In the genomic region with DNA sequence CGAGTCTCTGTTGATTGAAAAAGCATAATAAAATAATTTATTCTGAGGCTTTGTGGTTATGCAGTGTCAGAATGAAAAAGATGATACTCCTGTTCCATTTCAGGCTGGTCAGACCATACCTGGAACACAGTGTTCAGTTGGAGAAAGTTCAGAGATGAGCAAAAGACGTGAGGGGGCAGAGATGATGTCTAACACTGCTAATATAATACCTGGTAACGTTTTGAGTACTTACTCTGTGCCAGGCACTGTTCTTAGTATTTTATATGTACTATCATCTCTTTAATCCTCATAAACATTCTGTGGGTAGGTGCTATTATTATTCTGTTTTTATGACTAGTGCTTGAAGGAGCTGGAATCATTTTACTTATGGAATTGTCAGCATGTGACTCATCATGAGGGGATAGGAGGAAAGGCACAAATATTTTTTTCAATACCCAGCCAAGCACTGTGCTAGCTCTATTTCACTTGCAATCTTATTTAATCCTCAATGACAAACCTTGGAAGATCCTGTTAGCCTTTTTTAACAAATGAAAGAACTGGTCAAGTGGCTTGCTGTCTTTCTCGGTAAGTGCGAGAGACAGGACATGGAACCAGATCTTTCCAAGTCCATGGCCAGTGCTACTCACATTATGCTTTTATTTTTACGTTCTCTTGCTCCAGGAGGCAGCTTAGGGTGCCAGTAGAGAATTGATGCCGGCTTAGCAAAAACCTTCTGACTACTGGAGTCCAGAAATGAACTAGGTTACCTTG, we compare ENCODE assay signal across 8 cellular contexts. TPM values are rescaled to one million over a fixed set of nuclear protein-coding genes. Genes with fewer than 3 reads are reported as not detected.
DNase-seq lines count a peak whose midpoint lies in the region; ATAC-seq and TF ChIP-seq lines count a peak whose summit lies in the region.

No MANE protein-coding gene starts in this region.

- H3K4me3 ChIP-seq in astrocyte of the cerebellum (ENCODE audit: low read depth, low read length) = peak overlapping the region; percentile 8
- no peak overlapping the region for H3K4me3 ChIP-seq in lung
- no peak overlapping the region for H3K4me3 ChIP-seq in upper lobe of right lung

- H3K4me1 ChIP-seq in lung (ENCODE audit: control insufficient read depth in 2 of 2, insufficient read depth in 2 of 2, low read length in 2 of 2) (peaks cover 18 to 37% of the 10 kb centered on the region in 2 donors), upper lobe of right lung (peaks cover 69% of the 10 kb centered on the region)

- in situ Hi-C loops in astrocyte of the cerebellum (cut with HindIII; ENCODE audit: low sequenced_read_pairs) = no loop called here

- ATAC-seq in GM18867 (IDR thresholded peaks at IDR 0.05; ENCODE audit: unreplicated experiment) (peak; percentile 43), HG03520 (IDR thresholded peaks at IDR 0.05; ENCODE audit: unreplicated experiment) (peak; percentile 70), lung (ENCODE audit: insufficient read depth, low FRiP score) (no peak), upper lobe of right lung (no peak)

- WGBS in lung, 2 donors = 62 to 82% methylated on average over 7 of the region's 7 CpGs

- TF ChIP-seq CTCF in astrocyte of the cerebellum (IDR thresholded peaks at IDR 0.05; ENCODE audit: low read depth, low read length, missing control alignments) (no peak), lung (IDR thresholded peaks at IDR 0.05; ENCODE audit: control extremely low read depth, extremely low read depth) (no peak), upper lobe of right lung (IDR thresholded peaks at IDR 0.05) (no peak)

- H3K9me3 ChIP-seq in lung (ENCODE audit: control insufficient read depth in 2 of 2, insufficient read depth in 1 of 2, low read length in 1 of 2) (no peaks in the 10 kb centered on the region), upper lobe of right lung (no peaks in the 10 kb centered on the region)

- DNase-seq in astrocyte of the cerebellum (ENCODE audit: low read depth) (peak; percentile 72), lung (ENCODE audit: low spot score) (no peak), upper lobe of right lung (no peak), ureter (ENCODE audit: low spot score) (no peak), NCI-H345 treated with DMSO at 0.1 percent for 48 hours (lab: John Stamatoyannopoulos, UW; ENCODE audit: unreplicated experiment) (no peak)
- DNase-seq in activated CD8-positive, alpha-beta memory T cell treated with anti-CD3 and anti-CD28 coated beads, Interleukin-2, amount 50 U/mL, for 48 hours = no peak

- no peaks in the 10 kb centered on the region for H3K27me3 ChIP-seq in lung (ENCODE audit: control insufficient read depth, insufficient read depth)
- H3K27me3 ChIP-seq in upper lobe of right lung = no peaks in the 10 kb centered on the region

- intact Hi-C loops in upper lobe of right lung (cut with DNase I) = no loop called here

- H3K36me3 ChIP-seq in lung (ENCODE audit: control insufficient read depth in 2 of 2, insufficient read depth in 2 of 2, low read length in 2 of 2) = no peaks in the 10 kb centered on the region
- H3K36me3 ChIP-seq in upper lobe of right lung = no peaks in the 10 kb centered on the region

- H3K27ac ChIP-seq in lung (ENCODE audit: low read depth in 1 of 2, low read length in 1 of 2) (peak overlapping the region; percentile 37 to 78), upper lobe of right lung (peak overlapping the region; percentile 6)

RNA-seq across cellular contexts. Expression of gene IQGAP1, which starts 31.9 kb away (rescaled TPM):
- total RNA-seq in lung = 100 to 1,000 TPM; 217 to 396 TPM
- polyA plus RNA-seq in lung = 100 to 1,000 TPM in 1 of 2 donors, 10 to 100 TPM in 1; 83.0 to 160 TPM
- total RNA-seq in upper lobe of right lung = 256 TPM
- 260 TPM for total RNA-seq in ureter

Comparison
In these comparisons a context has a peak if more than half of its experiments do, and no peak if none do; other contexts are left out.
1. ATAC-seq: peak in GM18867 (single experiment) and HG03520 (single experiment); none in lung (single experiment) and upper lobe of right lung (single experiment).